ENCODE assay signal across 16 cellular contexts in genomic region chr4:166838975-166839614, GRCh38.
DNase-seq lines count a peak whose midpoint lies in the region; ATAC-seq and TF ChIP-seq lines count a peak whose summit lies in the region.
"Had no signal": no experiment of that assay in that cellular context is flagged by ENCODE, and none has a peak within 500 bp of the region (broad histone marks: within the 10 kb centered on the region; RNA-seq: fewer than 3 reads in every experiment).

No MANE protein-coding gene starts in this region.

- H3K4me1 Mint-ChIP-seq in T-helper 2 cell treated with Interferon-gamma antibody and Interleukin-4, amounts not matched to agents 5 μg/mL and 100 μg/mL, for 36 hours (ENCODE audit: low read depth): no peaks in the 10 kb centered on the region
- H3K4me1 Mint-ChIP-seq: WTC11 had no signal

- peak; percentile 25 for DNase-seq in GM13977 (ENCODE audit: low spot score)
- no peak for DNase-seq in mesenchymal stem cell
- no peak for DNase-seq in T-helper 2 cell treated with Interferon-gamma antibody and Interleukin-4, amounts not matched to agents 5 μg/mL and 100 μg/mL, for 36 hours (ENCODE audit: low spot score)
- no peak for DNase-seq in NCI-H2196 treated with DMSO at 0.1 percent for 48 hours (lab: John Stamatoyannopoulos, UW; ENCODE audit: unreplicated experiment)
- DNase-seq in heart right ventricle: no peak
- DNase-seq: hypothalamus; NCI-H446; stimulated activated naive CD4-positive, alpha-beta T cell had no signal

- no peak overlapping the region for H2AFZ ChIP-seq in mesenchymal stem cell (ENCODE audit: low read depth, low read length)

- in situ Hi-C loops in GM13977 (cut with MboI; ENCODE audit: low pct_unique_long_range_greater_than_20kb, low sequenced_read_pairs, unreplicated experiment): no loop called here

- no peaks in the 10 kb centered on the region for H3K27me3 ChIP-seq in mesenchymal stem cell (ENCODE audit: control insufficient read depth in 1 of 2, insufficient read depth in 1 of 2, low read length in 2 of 2)
- no peaks in the 10 kb centered on the region for H3K27me3 ChIP-seq in heart right ventricle
- H3K27me3 ChIP-seq: breast epithelium had no signal

- no peak overlapping the region for H2BK15ac ChIP-seq in mesenchymal stem cell (ENCODE audit: low read depth, poor library complexity, severe bottlenecking)

- H2BK120ac ChIP-seq in mesenchymal stem cell (ENCODE audit: low read depth, low read length): no peak overlapping the region

- H3K4me2 ChIP-seq in mesenchymal stem cell (ENCODE audit: low read length, poor library complexity, severe bottlenecking): no peak overlapping the region

- no peaks in the 10 kb centered on the region for H3K36me3 ChIP-seq in mesenchymal stem cell (ENCODE audit: control insufficient read depth in 1 of 2, insufficient read depth in 2 of 2, low read depth in 1 of 2, low read length in 2 of 2)
- H3K36me3 ChIP-seq in heart right ventricle: no peaks in the 10 kb centered on the region
- H3K36me3 ChIP-seq: breast epithelium had no signal

- no peak overlapping the region for H3K18ac ChIP-seq in mesenchymal stem cell (ENCODE audit: low read depth in 1 of 2, low read length in 2 of 2)

- H3K4ac ChIP-seq in mesenchymal stem cell (ENCODE audit: low read depth in 1 of 2, low read length in 2 of 2): no peak overlapping the region

- no peak overlapping the region for H3K27ac ChIP-seq in mesenchymal stem cell (ENCODE audit: low read length, poor library complexity, severe bottlenecking)
- H3K27ac ChIP-seq in heart right ventricle: no peak overlapping the region
- H3K27ac ChIP-seq: breast epithelium had no signal

- no peak overlapping the region for H3K4me3 Mint-ChIP-seq in T-helper 2 cell treated with Interferon-gamma antibody and Interleukin-4, amounts not matched to agents 5 μg/mL and 100 μg/mL, for 36 hours
- H3K4me3 Mint-ChIP-seq: WTC11 had no signal

- H3K4me3 ChIP-seq in mesenchymal stem cell (ENCODE audit: insufficient read depth in 1 of 2, low read depth in 1 of 2, low read length in 2 of 2) (no peak overlapping the region), heart right ventricle (no peak overlapping the region)
- H3K4me3 ChIP-seq: breast epithelium, lung had no signal

- H2BK5ac ChIP-seq in mesenchymal stem cell (ENCODE audit: low read depth, low read length, poor library complexity, severe bottlenecking): no peak overlapping the region

- no peak overlapping the region for H2BK12ac ChIP-seq in mesenchymal stem cell (ENCODE audit: low read length in 2 of 2)

- H3K4me1 ChIP-seq in mesenchymal stem cell (ENCODE audit: control insufficient read depth, insufficient read depth, low read depth, low read length) (no peaks in the 10 kb centered on the region), heart right ventricle (no peaks in the 10 kb centered on the region)
- H3K4me1 ChIP-seq: breast epithelium had no signal

- no peaks in the 10 kb centered on the region for H3K36me3 Mint-ChIP-seq in T-helper 2 cell treated with Interferon-gamma antibody and Interleukin-4, amounts not matched to agents 5 μg/mL and 100 μg/mL, for 36 hours (ENCODE audit: low read depth)

- no peak overlapping the region for H2AK5ac ChIP-seq in mesenchymal stem cell (ENCODE audit: low read length, severe bottlenecking)

- intact Hi-C loops in heart right ventricle (cut with DNase I): no loop called here

- H3K9me3 ChIP-seq in mesenchymal stem cell (ENCODE audit: control insufficient read depth, low read length) (peaks cover 30% of the 10 kb centered on the region), heart right ventricle (peaks cover 0 to 57% (median 0%) of the 10 kb centered on the region in 11 donors)

- H4K91ac ChIP-seq in mesenchymal stem cell (ENCODE audit: low read length): no peak overlapping the region

- H3K9ac ChIP-seq in mesenchymal stem cell (ENCODE audit: low read length): no peak overlapping the region

- 92% methylated on average over 1 of the region's 1 CpG for WGBS in mesenchymal stem cell
- 89 to 93% methylated on average over 1 of the region's 1 CpG for WGBS in heart right ventricle, 2 donors

- no peaks in the 10 kb centered on the region for H3K27me3 Mint-ChIP-seq in T-helper 2 cell treated with Interferon-gamma antibody and Interleukin-4, amounts not matched to agents 5 μg/mL and 100 μg/mL, for 36 hours (ENCODE audit: low read depth)

- H3K23ac ChIP-seq in mesenchymal stem cell (ENCODE audit: low read length in 2 of 2): no peak overlapping the region

- ATAC-seq in GM19452 (IDR thresholded peaks at IDR 0.05; ENCODE audit: unreplicated experiment) (peak; percentile 52), HG02763 (IDR thresholded peaks at IDR 0.05; ENCODE audit: unreplicated experiment) (peak; percentile 55), HG03432 (IDR thresholded peaks at IDR 0.05; ENCODE audit: unreplicated experiment) (peak; percentile 71), heart right ventricle (no peak)
- ATAC-seq: HCT116, Right ventricle myocardium inferior, WTC11 had no signal

- H4K8ac ChIP-seq in mesenchymal stem cell (ENCODE audit: low read length): no peak overlapping the region

- peaks cover 33% of the 10 kb centered on the region for H3K9me3 Mint-ChIP-seq in T-helper 2 cell treated with Interferon-gamma antibody and Interleukin-4, amounts not matched to agents 5 μg/mL and 100 μg/mL, for 36 hours

- no peak overlapping the region for H3K14ac ChIP-seq in mesenchymal stem cell (ENCODE audit: low read length in 2 of 2)

- TF ChIP-seq CTCF in GM13977 (IDR thresholded peaks at IDR 0.05; ENCODE audit: extremely low read depth, insufficient read depth, missing control alignments) (no peak), heart right ventricle (IDR thresholded peaks at IDR 0.05) (no peak)

- H3K27ac Mint-ChIP-seq in T-helper 2 cell treated with Interferon-gamma antibody and Interleukin-4, amounts not matched to agents 5 μg/mL and 100 μg/mL, for 36 hours: no peak overlapping the region
- H3K27ac Mint-ChIP-seq: WTC11 had no signal

- H3K79me1 ChIP-seq in mesenchymal stem cell (replicated peaks; ENCODE audit: low read length, poor library complexity, severe bottlenecking): no peaks in the 10 kb centered on the region

Comparison
In these comparisons a context has a peak if more than half of its experiments do, and no peak if none do; other contexts are left out.
1. ATAC-seq: peak in GM19452 (single experiment), HG02763 (single experiment) and HG03432 (single experiment); none in heart right ventricle (0 of 8).